ENCODE assay signal across 11 cellular contexts in the genomic region with DNA sequence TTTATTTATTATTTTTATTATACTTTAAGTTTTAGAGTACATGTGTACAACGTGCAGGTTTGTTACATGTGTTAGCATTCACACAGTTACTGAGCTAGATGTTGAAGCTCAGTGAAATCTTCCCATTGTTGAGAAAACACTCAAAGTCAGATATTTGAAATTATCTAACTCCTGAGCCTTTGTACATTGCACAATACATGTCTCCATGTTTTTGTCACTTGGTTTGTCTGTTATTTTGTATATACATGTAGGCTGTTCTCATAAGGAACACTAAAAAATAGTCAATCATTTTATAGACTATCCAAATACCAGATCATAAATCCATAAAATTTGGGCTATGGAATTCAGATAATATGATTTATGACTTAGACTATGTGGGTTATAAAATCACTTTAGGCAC.
"Had no signal": no experiment of that assay in that cellular context is flagged by ENCODE, and none has a peak within 500 bp of the region (broad histone marks: within the 10 kb centered on the region; RNA-seq: fewer than 3 reads in every experiment).

No MANE protein-coding gene starts in this region.

- H3K4me2 ChIP-seq: GM23338 had no signal

- H3K9me3 Mint-ChIP-seq: GM23338, H9 had no signal

- H2AFZ ChIP-seq: GM23248, GM23338 had no signal

- DNase-seq: GM23248, GOT3, H7, H9, HCEC 1CT, HFFc6 had no signal

- H3K4me1 Mint-ChIP-seq: GM23338, H9 had no signal

- FAIRE-seq: H1, H54 had no signal

- ATAC-seq: GM23338, HCT116 had no signal

- H3K27ac Mint-ChIP-seq: GM23338, H9, HFFc6 had no signal

- H3K9ac ChIP-seq: GM23248 had no signal

- H3K9me3 ChIP-seq: HAP-1 had no signal

- H3K36me3 ChIP-seq: HAP-1 had no signal

- H3K4me3 ChIP-seq: GM23248, GM23338, HAP-1 had no signal

- H3K4me3 Mint-ChIP-seq: GM23338, H9, HFFc6 had no signal

- H3K4me1 ChIP-seq: HAP-1 had no signal

- H3K27ac ChIP-seq: GM23248 had no signal
